Comparison of ENCODE assay signal across 8 cellular contexts in genomic region chr4:88592600-88593448, GRCh38. TPM values are rescaled to one million over a fixed set of nuclear protein-coding genes. Genes with fewer than 3 reads are reported as not detected.
DNase-seq lines count a peak whose midpoint lies in the region; ATAC-seq, FAIRE-seq and TF ChIP-seq lines count a peak whose summit lies in the region.

No MANE protein-coding gene starts in this region.

- H3K27ac ChIP-seq in caudate nucleus (ENCODE audit: low read depth, low read length), result peak overlapping the region; percentile 91
- peak overlapping the region; percentile 97 for H3K27ac ChIP-seq in keratinocyte (ENCODE audit: control insufficient read depth, insufficient read depth, low read length)

- H3K4me1 ChIP-seq in keratinocyte (ENCODE audit: control insufficient read depth, extremely low read depth, insufficient read depth, low read length), result peaks cover 16% of the 10 kb centered on the region

- H3K4me2 ChIP-seq in keratinocyte (ENCODE audit: control insufficient read depth, extremely low read depth, insufficient read depth, low read depth, low read length), result peak overlapping the region; percentile 95

- peak; percentile 81 to 87 (median 84) for DNase-seq in NCI-H1417 (lab: John Stamatoyannopoulos, UW)
- no peak for DNase-seq in NCI-H1417 treated with DMSO at 0.1 percent for 48 hours (lab: John Stamatoyannopoulos, UW)
- DNase-seq in NCI-H128 (lab: John Stamatoyannopoulos, UW; ENCODE audit: unreplicated experiment), result peak; percentile 35
- DNase-seq in activated CD4-positive, CD25-positive, alpha-beta regulatory T cell (lab: John Stamatoyannopoulos, UW), result peak; percentile 53 to 74 (median 68)
- DNase-seq in caudate nucleus (lab: John Stamatoyannopoulos, UW), result peak in 57 of 61 donors; percentile 2 to 92 (median 64)
- DNase-seq in keratinocyte (ENCODE audit: low read depth, low spot score), result peak; percentile 79
- DNase-seq in stimulated activated CD4-positive, alpha-beta T cell treated with anti-CD3 and anti-CD28 coated beads, Interleukin-15, amount 100 ng/mL, for 1 hour (ENCODE audit: low read depth in 1 of 2, low spot score in 1 of 2), result peak; percentile 58 to 83

- H3K36me3 ChIP-seq in keratinocyte (ENCODE audit: control insufficient read depth in 2 of 2, extremely low read depth in 1 of 2, insufficient read depth in 2 of 2, low read length in 2 of 2), result peaks cover 5 to 8% of the 10 kb centered on the region in 2 experiments

- H3K79me2 ChIP-seq in keratinocyte (ENCODE audit: control insufficient read depth, insufficient read depth, low read length), result peaks cover 33% of the 10 kb centered on the region

- peak overlapping the region; percentile 14 for H2AFZ ChIP-seq in keratinocyte (ENCODE audit: control insufficient read depth, low read length)

- dilution Hi-C loops in keratinocyte (cut with MboI; ENCODE audit: extremely low pct_ligation_motif_present, low sequenced_read_pairs), result no loop called here

- TF ChIP-seq CTCF in keratinocyte (optimal IDR thresholded peaks at IDR 0.05 in 1 of 3, IDR thresholded peaks at IDR 0.05 in 1 of 3, conservative IDR thresholded peaks at IDR 0.05 in 1 of 3; ENCODE audit: extremely low read depth in 1 of 3, insufficient read depth in 2 of 3, low read length in 3 of 3), result no peak

- no peaks in the 10 kb centered on the region for H3K9me3 ChIP-seq in keratinocyte (ENCODE audit: control insufficient read depth, low read depth, low read length)

- H4K20me1 ChIP-seq in keratinocyte (ENCODE audit: control insufficient read depth, extremely low read depth, insufficient read depth, low read length), result no peaks in the 10 kb centered on the region

- no peaks in the 10 kb centered on the region for H3K9me1 ChIP-seq in keratinocyte (ENCODE audit: control insufficient read depth, extremely low read depth, insufficient read depth, low read length)

- no peaks in the 10 kb centered on the region for H3K27me3 ChIP-seq in keratinocyte (ENCODE audit: control insufficient read depth, extremely low read depth, insufficient read depth, low read length)

- no peak for FAIRE-seq in keratinocyte (lab: Jason Lieb, UNC)

- ATAC-seq in HG02642 (IDR thresholded peaks at IDR 0.05; ENCODE audit: poor library complexity, unreplicated experiment), result peak; percentile 84

- peak overlapping the region; percentile 92 for H3K9ac ChIP-seq in keratinocyte (ENCODE audit: control insufficient read depth, extremely low read depth, insufficient read depth, low read length)

- H3K4me3 ChIP-seq in keratinocyte (ENCODE audit: control insufficient read depth in 2 of 3, extremely low read depth in 1 of 3, insufficient read depth in 2 of 3, low read depth in 1 of 3, low read length in 3 of 3), result peak overlapping the region; percentile 83 to 93 (median 87)

RNA-seq across cellular contexts. Expression of gene HERC3, which starts 0.5 kb away (rescaled TPM):
- polyA plus RNA-seq in keratinocyte, result 24.8 to 26.6 TPM (median 26.3 TPM) in 3 replicates
- 10.8 TPM for polyA plus RNA-seq in keratinocyte (2011; ENCODE audit: low read depth)
- 12.7 and 23.9 TPM in 2 replicates for polyA plus RNA-seq in keratinocyte (2011; cell fraction: cytosol; rRNA removed)
- polyA plus RNA-seq in keratinocyte (2011; cell fraction: nucleus; rRNA removed), result 40.0 and 44.5 TPM in 2 replicates
- 18.3 and 18.8 TPM in 2 replicates for polyA plus RNA-seq in keratinocyte (2012; ENCODE audit: low replicate concordance)
- 19.3 to 59.5 TPM (median 46.1 TPM) in 3 replicates for polyA minus RNA-seq in keratinocyte
- polyA minus RNA-seq in keratinocyte (2011; cell fraction: cytosol; rRNA and poly(A)+ RNA removed), result 14.4 TPM
- polyA minus RNA-seq in keratinocyte (2011; cell fraction: nucleus; rRNA and poly(A)+ RNA removed), result 48.5 and 93.5 TPM in 2 replicates
